ENCODE assay signal across 13 cellular contexts in genomic region chr6:112016335-112016734, GRCh38. TPM values are rescaled to one million over a fixed set of nuclear protein-coding genes. Genes with fewer than 3 reads are reported as not detected.
DNase-seq lines count a peak whose midpoint lies in the region; ATAC-seq, FAIRE-seq and TF ChIP-seq lines count a peak whose summit lies in the region.
"Had no signal": no experiment of that assay in that cellular context is flagged by ENCODE, and none has a peak within 500 bp of the region (broad histone marks: within the 10 kb centered on the region; RNA-seq: fewer than 3 reads in every experiment).

No MANE protein-coding gene starts in this region.

- no peak for TF ChIP-seq POLR2A in gastroesophageal sphincter (IDR thresholded peaks at IDR 0.05)

- POLR2A ChIA-PET in A673 (lab: Charles Lee; ENCODE audit: low non-redundant PET) = no interaction called here

- H3K27ac Mint-ChIP-seq in activated CD4-positive, alpha-beta T cell treated with anti-CD3 and anti-CD28 coated beads, Interleukin-2, amount 10 ng/mL, durations not matched to agents 24 days and 14 days = peak overlapping the region; percentile 90
- H3K27ac Mint-ChIP-seq in glutamatergic neuron (ENCODE audit: unreplicated experiment) = no peak overlapping the region

- H3K4me1 ChIP-seq in gastroesophageal sphincter (peaks cover 0 to 57% (median 16%) of the 10 kb centered on the region in 3 donors), A673 (ENCODE audit: insufficient read depth, low read length, poor library complexity, severe bottlenecking) (no peaks in the 10 kb centered on the region)

- intact Hi-C loops in activated CD4-positive, alpha-beta T cell treated with anti-CD3 and anti-CD28 coated beads, Interleukin-2, amount 10 ng/mL, durations not matched to agents 24 days and 14 days (cut with micrococcal nuclease) = loop anchor here (1.0 to 2.0 kb wide), 5 partner anchors 12 to 250 kb away; no protein-coding TSS in a partner anchor
- intact Hi-C loops in A673 (cut with micrococcal nuclease; ENCODE audit: unreplicated experiment) = no loop called here

- BruUV-seq in A673 (replicated peaks; lab: Mats Ljungman, UMichigan) = no TSS peak

- peak overlapping the region in 2 of 4 donors; percentile 26 to 41 for H3K27ac ChIP-seq in gastroesophageal sphincter
- no peak overlapping the region for H3K27ac ChIP-seq in A673 (ENCODE audit: low read depth, low read length, poor library complexity, severe bottlenecking)
- H3K27ac ChIP-seq: VCaP had no signal

- WGBS in gastroesophageal sphincter (ENCODE audit: low coverage in 1 of 2), 2 donors = 62 to 96% methylated on average over 3 to 4 of the region's 6 CpGs

- H3K27me3 Mint-ChIP-seq in activated CD4-positive, alpha-beta T cell treated with anti-CD3 and anti-CD28 coated beads, Interleukin-2, amount 10 ng/mL, durations not matched to agents 24 days and 14 days = no peaks in the 10 kb centered on the region
- H3K27me3 Mint-ChIP-seq in glutamatergic neuron (ENCODE audit: unreplicated experiment) = peaks cover 2% of the 10 kb centered on the region

- ATAC-seq in GM19035 (IDR thresholded peaks at IDR 0.05; ENCODE audit: unreplicated experiment) (peak; percentile 70), gastroesophageal sphincter (peak; percentile 45), GM21825 (IDR thresholded peaks at IDR 0.05; ENCODE audit: unreplicated experiment) (no peak)

- no peaks in the 10 kb centered on the region for H3K9me3 Mint-ChIP-seq in activated CD4-positive, alpha-beta T cell treated with anti-CD3 and anti-CD28 coated beads, Interleukin-2, amount 10 ng/mL, durations not matched to agents 24 days and 14 days
- no peaks in the 10 kb centered on the region for H3K9me3 Mint-ChIP-seq in glutamatergic neuron (ENCODE audit: unreplicated experiment)

- H3K27me3 ChIP-seq in gastroesophageal sphincter = no peaks in the 10 kb centered on the region
- no peaks in the 10 kb centered on the region for H3K27me3 ChIP-seq in A673 (replicated peaks; ENCODE audit: insufficient read depth, low read depth, low read length, poor library complexity)

- H3K9me3 ChIP-seq in gastroesophageal sphincter = no peaks in the 10 kb centered on the region
- no peaks in the 10 kb centered on the region for H3K9me3 ChIP-seq in A673 (ENCODE audit: low read depth, low read length, poor library complexity, severe bottlenecking)

- TF ChIP-seq CTCF in gastroesophageal sphincter (IDR thresholded peaks at IDR 0.05) = no peak
- no peak for TF ChIP-seq CTCF in glutamatergic neuron (IDR thresholded peaks at IDR 0.05; ENCODE audit: partially characterized antibody, unreplicated experiment)
- no peak for TF ChIP-seq CTCF in A673 (conservative IDR thresholded peaks at IDR 0.05; ENCODE audit: low read depth, low read length)
- TF ChIP-seq CTCF in D721Med (IDR thresholded peaks at IDR 0.05; ENCODE audit: insufficient read depth, missing control alignments) = no peak

- peaks cover 1% of the 10 kb centered on the region for H3K36me3 Mint-ChIP-seq in activated CD4-positive, alpha-beta T cell treated with anti-CD3 and anti-CD28 coated beads, Interleukin-2, amount 10 ng/mL, durations not matched to agents 24 days and 14 days (ENCODE audit: low read depth)
- no peaks in the 10 kb centered on the region for H3K36me3 Mint-ChIP-seq in glutamatergic neuron (ENCODE audit: unreplicated experiment)

- DNase-seq in activated CD4-positive, alpha-beta T cell treated with anti-CD3 and anti-CD28 coated beads, Interleukin-2, amount 10 ng/mL, durations not matched to agents 24 days and 14 days = peak; percentile 71
- DNase-seq in stimulated activated CD4-positive, alpha-beta T cell treated with anti-CD3 and anti-CD28 coated beads, TNF-alpha, amount 100 ng/mL, for 1 hour (ENCODE audit: low read depth in 3 of 3, low spot score in 1 of 3) = peak in 2 of 3 donors; percentile 17 to 31
- DNase-seq in glutamatergic neuron = no peak
- no peak for DNase-seq in A673 (ENCODE audit: low spot score)
- DNase-seq in D721Med (ENCODE audit: insufficient read length, low spot score) = no peak
- DNase-seq: GDM1; NK-92 treated with Interleukin-12 subunit alpha and Interleukin-12 subunit beta, amount 100 ng/mL, for 24 hours; occipital lobe had no signal

- H3K36me3 ChIP-seq in gastroesophageal sphincter (no peaks in the 10 kb centered on the region), A673 (ENCODE audit: insufficient read depth, low read length, poor library complexity, severe bottlenecking) (no peaks in the 10 kb centered on the region)

- H3K4me3 Mint-ChIP-seq in activated CD4-positive, alpha-beta T cell treated with anti-CD3 and anti-CD28 coated beads, Interleukin-2, amount 10 ng/mL, durations not matched to agents 24 days and 14 days = peak overlapping the region; percentile 33
- no peak overlapping the region for H3K4me3 Mint-ChIP-seq in glutamatergic neuron (ENCODE audit: unreplicated experiment)

- H3K4me1 Mint-ChIP-seq in activated CD4-positive, alpha-beta T cell treated with anti-CD3 and anti-CD28 coated beads, Interleukin-2, amount 10 ng/mL, durations not matched to agents 24 days and 14 days = peaks cover 52% of the 10 kb centered on the region
- no peaks in the 10 kb centered on the region for H3K4me1 Mint-ChIP-seq in glutamatergic neuron (ENCODE audit: low read depth, unreplicated experiment)

- TF ChIP-seq EP300 in gastroesophageal sphincter (IDR thresholded peaks at IDR 0.05) = no peak

- no peak for FAIRE-seq in D721Med (lab: Jason Lieb, UNC)
- FAIRE-seq: colon had no signal

- CTCF ChIA-PET in A673 (lab: Charles Lee) = no interaction called here

- H3K4me3 ChIP-seq in gastroesophageal sphincter (no peak overlapping the region), A673 (ENCODE audit: low read depth, low read length, poor library complexity, severe bottlenecking) (no peak overlapping the region)

RNA-seq across cellular contexts. Expression of gene CCN6, which starts 37.6 kb away (rescaled TPM):
- total RNA-seq in activated CD4-positive, alpha-beta T cell treated with anti-CD3 and anti-CD28 coated beads, Interleukin-2, amount 10 ng/mL, durations not matched to agents 24 days and 14 days = 0.26 and 0.72 TPM in 2 replicates
- total RNA-seq in gastroesophageal sphincter (not detected), glutamatergic neuron (ENCODE audit: unreplicated experiment) (not detected), A673 (2021) (not detected in 2 replicates)
- total RNA-seq: occipital lobe had no signal

Comparison
In these comparisons a context has a peak if more than half of its experiments do, and no peak if none do; other contexts are left out.
1. DNase-seq: peak in activated CD4-positive, alpha-beta T cell treated with anti-CD3 and anti-CD28 coated beads, Interleukin-2, amount 10 ng/mL, durations not matched to agents 24 days and 14 days (single experiment) and stimulated activated CD4-positive, alpha-beta T cell treated with anti-CD3 and anti-CD28 coated beads, TNF-alpha, amount 100 ng/mL, for 1 hour (2 of 3); none in glutamatergic neuron (single experiment), A673 (single experiment) and D721Med (single experiment).